ENCODE assay signal across 27 cellular contexts in the genomic region with DNA sequence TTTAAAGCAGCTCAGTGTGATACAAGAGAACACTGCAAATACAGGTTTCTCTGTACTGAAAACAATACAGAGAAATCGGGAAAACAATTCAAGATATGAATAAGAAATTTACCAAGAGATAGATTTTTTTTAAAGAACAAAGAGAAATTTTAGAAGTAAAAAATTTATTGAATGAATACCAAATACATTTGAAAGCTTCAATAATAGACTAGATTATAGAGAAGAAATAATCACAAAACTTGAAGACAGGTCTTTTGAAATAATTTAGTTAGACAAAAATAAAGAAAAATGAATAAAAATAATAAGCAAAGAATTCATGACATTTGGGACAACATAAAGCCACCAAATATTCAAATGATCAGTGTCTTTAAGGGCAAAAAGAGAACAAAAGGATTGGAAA. TPM values are rescaled to one million over a fixed set of nuclear protein-coding genes. Genes with fewer than 3 reads are reported as not detected.
"Had no signal": no experiment of that assay in that cellular context is flagged by ENCODE, and none has a peak within 500 bp of the region (broad histone marks: within the 10 kb centered on the region; RNA-seq: fewer than 3 reads in every experiment).

No MANE protein-coding gene starts in this region.

- H3K4me3 ChIP-seq: esophagus squamous epithelium, lung, ovary, psoas muscle, sigmoid colon, stomach, thyroid gland, vagina had no signal

- H3K36me3 Mint-ChIP-seq: stimulated activated effector memory CD8-positive, alpha-beta T cell treated with anti-CD3 and anti-CD28 coated beads, Interleukin-12 subunit alpha, Interleukin-12 subunit beta, amount 100 ng/mL, for 72 hours had no signal

- H3K4me1 ChIP-seq: esophagus squamous epithelium, psoas muscle, sigmoid colon, stomach, thyroid gland, vagina had no signal

- DNase-seq: effector memory CD8-positive, alpha-beta T cell; erythroblast; esophagus squamous epithelium; foreskin melanocyte; natural killer cell; occipital lobe; ovary; posterior cingulate gyrus; psoas muscle; right cardiac atrium; sigmoid colon; stimulated activated CD4-positive, alpha-beta T cell treated with anti-CD3 and anti-CD28 coated beads, Interleukin-2, amount 100 ng/mL, for 24 hours; stimulated activated CD4-positive, alpha-beta T cell treated with anti-CD3 and anti-CD28 coated beads, Interleukin-4, amount 100 ng/mL, for 24 hours; stimulated activated naive CD4-positive, alpha-beta T cell treated with Interleukin-2 at 50 U/mL for 16 hours; stomach; thyroid gland; trophoblast cell had no signal

- H3K4me3 Mint-ChIP-seq: effector memory CD8-positive, alpha-beta T cell; memory B cell; natural killer cell; stimulated activated effector memory CD8-positive, alpha-beta T cell treated with anti-CD3 and anti-CD28 coated beads, Interleukin-12 subunit alpha, Interleukin-12 subunit beta, amount 100 ng/mL, for 72 hours had no signal

- H3K27ac ChIP-seq: esophagus squamous epithelium, ovary, psoas muscle, sigmoid colon, stomach, thyroid gland, vagina had no signal

- H3K4me1 Mint-ChIP-seq: memory B cell; natural killer cell; stimulated activated effector memory CD8-positive, alpha-beta T cell treated with anti-CD3 and anti-CD28 coated beads, Interleukin-12 subunit alpha, Interleukin-12 subunit beta, amount 100 ng/mL, for 72 hours had no signal

- H3K27ac Mint-ChIP-seq: effector memory CD8-positive, alpha-beta T cell; memory B cell; natural killer cell; stimulated activated effector memory CD8-positive, alpha-beta T cell treated with anti-CD3 and anti-CD28 coated beads, Interleukin-12 subunit alpha, Interleukin-12 subunit beta, amount 100 ng/mL, for 72 hours had no signal

- H3K36me3 ChIP-seq: esophagus squamous epithelium, ovary, sigmoid colon, stomach, thyroid gland, vagina had no signal

- FAIRE-seq: endometrium, keratinocyte had no signal

- H3K27me3 ChIP-seq: esophagus squamous epithelium, ovary, sigmoid colon, stomach, thyroid gland, vagina had no signal

- ATAC-seq: effector memory CD8-positive, alpha-beta T cell; left lobe of liver; natural killer cell; psoas muscle; right cardiac atrium; stimulated activated effector memory CD8-positive, alpha-beta T cell treated with anti-CD3 and anti-CD28 coated beads, Interleukin-12 subunit alpha, Interleukin-12 subunit beta, amount 100 ng/mL, for 72 hours had no signal

- H3K9me3 ChIP-seq: thyroid gland had no signal

RNA-seq across cellular contexts. Expression of a gene that starts 13.6 kb away (rescaled TPM):
- polyA plus RNA-seq: neural cell had no signal

RNA-seq across cellular contexts. Expression of a gene that starts 52.1 kb away (rescaled TPM):
- total RNA-seq: dermis microvascular lymphatic vessel endothelial cell, left lobe of liver, mononuclear cell, natural killer cell had no signal
- polyA plus RNA-seq: neural cell had no signal
